In the genomic region with DNA sequence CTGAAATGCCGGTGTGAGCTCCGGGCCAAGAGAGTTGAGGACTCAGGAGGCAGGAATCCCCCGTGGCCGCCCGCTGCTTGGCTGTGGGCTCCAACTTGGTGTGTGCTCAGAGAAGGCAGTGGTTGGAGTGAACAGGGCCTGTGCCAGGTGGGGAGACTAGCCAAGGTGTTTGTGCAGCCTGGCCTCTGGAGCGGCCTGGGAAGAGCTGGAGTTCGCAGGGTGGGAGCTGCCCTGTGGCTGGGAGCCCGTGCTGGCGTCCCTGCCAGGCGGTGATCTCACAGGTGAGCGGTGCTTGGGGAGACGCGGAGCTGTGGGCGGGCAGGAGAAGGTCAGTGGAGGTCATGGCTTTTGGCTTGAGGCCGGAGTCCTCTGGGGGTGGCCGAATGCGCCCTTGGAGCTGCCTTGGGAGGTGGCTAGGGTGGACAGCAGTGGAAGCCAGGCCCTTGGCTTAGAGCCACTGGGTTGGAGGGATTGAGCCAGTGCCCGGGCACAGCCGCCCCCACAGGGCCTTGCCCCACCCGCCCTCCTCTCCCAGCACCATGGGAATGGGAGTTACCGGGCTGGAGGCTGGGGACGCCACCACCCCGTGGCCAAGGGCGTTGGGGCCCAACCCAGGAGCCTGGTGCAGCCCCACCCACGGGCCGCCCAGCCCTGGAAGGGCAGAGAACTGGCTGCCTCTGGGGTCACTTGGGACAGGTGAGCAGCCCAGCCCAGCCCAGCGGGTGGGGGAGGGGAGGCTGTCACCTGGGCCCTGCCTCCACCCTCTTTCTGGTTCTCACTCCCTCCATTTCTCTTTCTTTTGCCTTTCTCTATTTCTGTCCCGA, we compare ENCODE assay signal across 8 cellular contexts. TPM values are rescaled to one million over a fixed set of nuclear protein-coding genes. Genes with fewer than 3 reads are reported as not detected.
DNase-seq lines count a peak whose midpoint lies in the region; ATAC-seq and TF ChIP-seq lines count a peak whose summit lies in the region.

No MANE protein-coding gene starts in this region.

- peak overlapping the region; percentile 98 for H3K27ac Mint-ChIP-seq in activated CD8-positive, alpha-beta memory T cell treated with anti-CD3 and anti-CD28 coated beads, Interleukin-2, amount 10 ng/mL, durations not matched to agents 7 days and 5 days
- peak overlapping the region; percentile 91 to 98 (median 95) for H3K27ac Mint-ChIP-seq in nephron

- no peak for TF ChIP-seq POLR2A in erythroblast (IDR thresholded peaks at IDR 0.05; ENCODE audit: low read length)

- DNase-seq in activated CD8-positive, alpha-beta memory T cell treated with anti-CD3 and anti-CD28 coated beads, Interleukin-2, amount 10 ng/mL, durations not matched to agents 7 days and 5 days: no peak
- DNase-seq in activated CD8-positive, alpha-beta memory T cell treated with anti-CD3 and anti-CD28 coated beads for 24 hours: no peak
- DNase-seq in T-helper 22 cell (ENCODE audit: low read depth) (peak; percentile 49), erythroblast (lab: John Stamatoyannopoulos, UW) (peak; percentile 62 to 72), SK-N-DZ (ENCODE audit: low spot score) (no peak), NCI-H2081 (lab: John Stamatoyannopoulos, UW) (no peak)

- peaks cover 7% of the 10 kb centered on the region for H3K36me3 Mint-ChIP-seq in activated CD8-positive, alpha-beta memory T cell treated with anti-CD3 and anti-CD28 coated beads, Interleukin-2, amount 10 ng/mL, durations not matched to agents 7 days and 5 days
- peaks cover 10% of the 10 kb centered on the region for H3K36me3 Mint-ChIP-seq in nephron (ENCODE audit: low read depth)

- H3K9me3 Mint-ChIP-seq in activated CD8-positive, alpha-beta memory T cell treated with anti-CD3 and anti-CD28 coated beads, Interleukin-2, amount 10 ng/mL, durations not matched to agents 7 days and 5 days (ENCODE audit: low read depth): no peaks in the 10 kb centered on the region
- no peaks in the 10 kb centered on the region for H3K9me3 Mint-ChIP-seq in nephron

- peak in 1 of 3 experiments; percentile 3 for TF ChIP-seq CTCF in nephron (IDR thresholded peaks at IDR 0.05; ENCODE audit: unreplicated experiment in 3 of 3)

- CTCF ChIA-PET in activated CD8-positive, alpha-beta memory T cell treated with anti-CD3 and anti-CD28 coated beads, Interleukin-2, amount 10 ng/mL, durations not matched to agents 7 days and 5 days (lab: Charles Lee): interaction anchor here (0.8 to 17.8 kb wide), 5 partner anchors 9 to 20 kb away, joined by 3 to 723 read pairs (median 3); a partner anchor contains a TSS

- H3K4me3 Mint-ChIP-seq in activated CD8-positive, alpha-beta memory T cell treated with anti-CD3 and anti-CD28 coated beads, Interleukin-2, amount 10 ng/mL, durations not matched to agents 7 days and 5 days: peak overlapping the region; percentile 96
- H3K4me3 Mint-ChIP-seq in nephron: peak overlapping the region; percentile 86 to 90 (median 88)

- no peaks in the 10 kb centered on the region for H3K27me3 Mint-ChIP-seq in activated CD8-positive, alpha-beta memory T cell treated with anti-CD3 and anti-CD28 coated beads, Interleukin-2, amount 10 ng/mL, durations not matched to agents 7 days and 5 days
- peaks cover 6% of the 10 kb centered on the region for H3K27me3 Mint-ChIP-seq in nephron (ENCODE audit: low read depth)

- H3K4me1 Mint-ChIP-seq in activated CD8-positive, alpha-beta memory T cell treated with anti-CD3 and anti-CD28 coated beads, Interleukin-2, amount 10 ng/mL, durations not matched to agents 7 days and 5 days: peaks cover 54% of the 10 kb centered on the region
- H3K4me1 Mint-ChIP-seq in nephron: peaks cover 51% of the 10 kb centered on the region

- ATAC-seq in activated CD8-positive, alpha-beta memory T cell treated with anti-CD3 and anti-CD28 coated beads, Interleukin-2, amount 10 ng/mL, durations not matched to agents 7 days and 5 days: no peak
- no peak for ATAC-seq in HG02840 (IDR thresholded peaks at IDR 0.05; ENCODE audit: low FRiP score, unreplicated experiment)

RNA-seq across cellular contexts. Expression of a gene that starts 7.1 kb away (rescaled TPM):
- total RNA-seq in activated CD8-positive, alpha-beta memory T cell treated with anti-CD3 and anti-CD28 coated beads, Interleukin-2, amount 10 ng/mL, durations not matched to agents 7 days and 5 days: 100 to 1,000 TPM; 189 to 210 TPM
- 479 and 663 TPM in 2 replicates for polyA plus RNA-seq in SK-N-DZ (2014; cell fraction: cytosol; rRNA removed)
- 559 and 732 TPM in 2 replicates for polyA plus RNA-seq in SK-N-DZ (2014; cell fraction: nucleus; rRNA removed)

RNA-seq across cellular contexts. Expression of a gene that starts 13.3 kb away (rescaled TPM):
- 10 to 100 TPM; 54.7 to 60.3 TPM for total RNA-seq in activated CD8-positive, alpha-beta memory T cell treated with anti-CD3 and anti-CD28 coated beads, Interleukin-2, amount 10 ng/mL, durations not matched to agents 7 days and 5 days
- 27.6 and 35.5 TPM in 2 replicates for polyA plus RNA-seq in SK-N-DZ (2014; cell fraction: cytosol; rRNA removed)
- 40.1 and 42.4 TPM in 2 replicates for polyA plus RNA-seq in SK-N-DZ (2014; cell fraction: nucleus; rRNA removed)

RNA-seq across cellular contexts. Expression of a gene that starts 13.7 kb away (rescaled TPM):
- 10 to 100 TPM; 73.3 to 88.6 TPM for total RNA-seq in activated CD8-positive, alpha-beta memory T cell treated with anti-CD3 and anti-CD28 coated beads, Interleukin-2, amount 10 ng/mL, durations not matched to agents 7 days and 5 days
- polyA plus RNA-seq in SK-N-DZ (2014; cell fraction: cytosol; rRNA removed): 23.3 and 31.3 TPM in 2 replicates
- polyA plus RNA-seq in SK-N-DZ (2014; cell fraction: nucleus; rRNA removed): 74.4 and 125 TPM in 2 replicates

RNA-seq across cellular contexts. Expression of a gene that starts 20.5 kb away (rescaled TPM):
- 100 to 1,000 TPM; 190 to 221 TPM for total RNA-seq in activated CD8-positive, alpha-beta memory T cell treated with anti-CD3 and anti-CD28 coated beads, Interleukin-2, amount 10 ng/mL, durations not matched to agents 7 days and 5 days
- polyA plus RNA-seq in SK-N-DZ (2014; cell fraction: cytosol; rRNA removed): 69.7 and 75.2 TPM in 2 replicates
- 50.9 and 102 TPM in 2 replicates for polyA plus RNA-seq in SK-N-DZ (2014; cell fraction: nucleus; rRNA removed)

RNA-seq across cellular contexts. Expression of a gene that starts 23.6 kb away (rescaled TPM):
- total RNA-seq in activated CD8-positive, alpha-beta memory T cell treated with anti-CD3 and anti-CD28 coated beads, Interleukin-2, amount 10 ng/mL, durations not matched to agents 7 days and 5 days: not detected
- 12.4 and 16.7 TPM in 2 replicates for polyA plus RNA-seq in SK-N-DZ (2014; cell fraction: cytosol; rRNA removed)
- polyA plus RNA-seq in SK-N-DZ (2014; cell fraction: nucleus; rRNA removed): 6.8 and 9.5 TPM in 2 replicates

Comparison
In these comparisons a context has a peak if more than half of its experiments do, and no peak if none do; other contexts are left out.
1. DNase-seq: peak in T-helper 22 cell (single experiment) and erythroblast (2 of 2); none in activated CD8-positive, alpha-beta memory T cell treated with anti-CD3 and anti-CD28 coated beads, Interleukin-2, amount 10 ng/mL, durations not matched to agents 7 days and 5 days (single experiment), activated CD8-positive, alpha-beta memory T cell treated with anti-CD3 and anti-CD28 coated beads for 24 hours (single experiment), SK-N-DZ (single experiment) and NCI-H2081 (0 of 2).